Comparison of ENCODE assay signal across 16 cellular contexts in the genomic region with DNA sequence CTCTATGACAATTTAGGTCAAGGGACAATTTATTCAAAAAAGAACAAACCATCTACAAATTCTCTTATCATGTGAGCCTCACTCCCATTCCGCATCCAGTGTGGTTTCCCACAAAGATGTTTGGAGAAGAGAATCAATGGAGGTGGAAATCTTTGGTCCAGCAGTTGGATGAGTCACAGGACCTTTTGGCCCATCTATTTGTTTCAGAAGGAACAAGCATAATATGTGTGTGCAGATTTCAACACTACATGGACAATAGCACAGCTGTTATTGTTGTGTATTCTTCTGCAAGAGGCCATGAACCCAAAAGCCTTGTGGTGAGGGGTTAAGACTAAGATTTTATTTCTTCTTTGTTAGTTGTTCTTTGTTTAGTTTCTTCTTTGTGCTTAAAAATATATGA. TPM values are rescaled to one million over a fixed set of nuclear protein-coding genes. Genes with fewer than 3 reads are reported as not detected.
"Had no signal": no experiment of that assay in that cellular context is flagged by ENCODE, and none has a peak within 500 bp of the region (broad histone marks: within the 10 kb centered on the region; RNA-seq: fewer than 3 reads in every experiment).

No MANE protein-coding gene starts in this region.

- DNase-seq: activated CD4-positive, alpha-beta T cell treated with anti-CD3 and anti-CD28 coated beads, Interleukin-2, amount 50 U/mL, for 1 hour; activated effector memory CD4-positive, alpha-beta T cell treated with Interleukin-2 at 50 U/mL for 16 hours; amygdala; immature natural killer cell; left cardiac atrium; lower lobe of right lung; mucosa of descending colon; occipital lobe; sigmoid colon; stimulated activated CD4-positive, alpha-beta T cell treated with anti-CD3 and anti-CD28 coated beads, Interleukin-2, amount 100 ng/mL, for 48 hours; stimulated activated naive CD8-positive, alpha-beta T cell treated with anti-CD3 and anti-CD28 coated beads, Interleukin-15, Interleukin-2, amounts not matched to agents 100 U/mL and 50 U/mL, for 24 hours; T-helper 2 cell had no signal

- H3K27me3 ChIP-seq: sigmoid colon, suprapubic skin had no signal

- H3K27ac ChIP-seq: lower lobe of right lung, sigmoid colon, suprapubic skin had no signal

- H3K4me3 ChIP-seq: lower lobe of right lung, mucosa of descending colon, sigmoid colon, suprapubic skin had no signal

- ATAC-seq: activated naive CD4-positive, alpha-beta T cell treated with anti-CD3 and anti-CD28 coated beads, Interleukin-2, amount 50 U/mL, for 72 hours; left cardiac atrium; lower lobe of right lung; mucosa of descending colon; stimulated activated naive CD8-positive, alpha-beta T cell treated with anti-CD3 and anti-CD28 coated beads, Interleukin-15, Interleukin-2, amounts not matched to agents 100 U/mL and 50 U/mL, for 24 hours had no signal

- H3K36me3 ChIP-seq: lower lobe of right lung, sigmoid colon, suprapubic skin had no signal

- H3K9me3 ChIP-seq: lower lobe of right lung, mucosa of descending colon, suprapubic skin had no signal

- H3K4me1 ChIP-seq: lower lobe of right lung, sigmoid colon, suprapubic skin had no signal

RNA-seq across cellular contexts. Expression of gene OR5P3, which starts 38.8 kb away (rescaled TPM):
- total RNA-seq: activated CD8-positive, alpha-beta memory T cell treated with anti-CD3 and anti-CD28 coated beads for 36 hours; activated naive CD4-positive, alpha-beta T cell treated with anti-CD3 and anti-CD28 coated beads, Interleukin-2, amount 50 U/mL, for 72 hours; left cardiac atrium; mucosa of descending colon; occipital lobe; progenitor cell of endocrine pancreas; sigmoid colon had no signal
- polyA plus RNA-seq: immature natural killer cell, sigmoid colon had no signal
